8 cellular contexts compared by ENCODE assay signal in the genomic region with DNA sequence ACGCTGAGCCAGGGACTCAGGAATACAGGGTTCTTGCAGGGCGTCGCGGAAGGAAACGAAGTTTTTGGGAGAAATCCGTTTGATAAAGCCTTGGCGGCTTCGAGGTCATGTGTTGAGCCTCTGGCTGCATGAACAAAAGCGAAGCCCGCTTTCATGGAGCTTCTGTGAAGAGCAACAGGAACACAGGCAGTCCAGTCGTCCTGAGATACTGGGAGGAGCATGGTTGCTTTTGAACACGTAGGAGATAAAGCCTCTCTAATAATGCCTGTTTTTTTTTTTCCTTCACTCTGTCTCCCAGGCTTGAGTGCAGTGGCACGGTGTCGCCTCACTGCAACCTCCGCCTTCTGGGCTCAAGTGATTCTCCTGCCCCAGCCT. TPM values are rescaled to one million over a fixed set of nuclear protein-coding genes. Genes with fewer than 3 reads are reported as not detected.
DNase-seq lines count a peak whose midpoint lies in the region; TF ChIP-seq lines count a peak whose summit lies in the region.

No MANE protein-coding gene starts in this region.

- DNase-seq in T-helper 1 cell, result no peak
- no peak for DNase-seq in endodermal cell
- no peak for DNase-seq in nephron progenitor cell
- DNase-seq in GM13976 (ENCODE audit: low spot score), result no peak
- DNase-seq in HPDE6-E6E7 (ENCODE audit: extremely low spot score), result no peak
- no peak for DNase-seq in HCEC 1CT

- 32 to 43% methylated on average over 11 to 15 of the region's 15 CpGs for WGBS in endodermal cell (ENCODE audit: insufficient coverage in 1 of 2, insufficient read length in 1 of 2), 2 experiments

- H3K9me3 Mint-ChIP-seq in T-helper 1 cell treated with Interleukin-12 subunit alpha and Interleukin-12 subunit beta and Interleukin-4 antibody, amounts not matched to agents 30 μg/mL and 1 μg/mL, for 36 hours, result peaks cover 35% of the 10 kb centered on the region
- peaks cover 36% of the 10 kb centered on the region for H3K9me3 Mint-ChIP-seq in endodermal cell
- H3K9me3 Mint-ChIP-seq in nephron progenitor cell, result peaks cover 72% of the 10 kb centered on the region

- H3K9ac ChIP-seq in OCI-LY1 (ENCODE audit: low read length) (peak overlapping the region; percentile 75), endodermal cell (ENCODE audit: extremely low read depth, low read length, poor library complexity, severe bottlenecking) (peak overlapping the region; percentile 72)

- H3K4me1 ChIP-seq in OCI-LY1 (ENCODE audit: insufficient read depth, low read length, severe bottlenecking) (peaks cover 15% of the 10 kb centered on the region), endodermal cell (ENCODE audit: control insufficient read depth, insufficient read depth, low read length) (no peaks in the 10 kb centered on the region)

- peak overlapping the region; percentile 74 for H3K4me3 ChIP-seq in OCI-LY1 (ENCODE audit: low read depth, low read length, poor library complexity, severe bottlenecking)
- H3K4me3 ChIP-seq in endodermal cell (ENCODE audit: low read length), result peak overlapping the region; percentile 81

- peaks cover 30% of the 10 kb centered on the region for H3K36me3 Mint-ChIP-seq in T-helper 1 cell treated with Interleukin-12 subunit alpha and Interleukin-12 subunit beta and Interleukin-4 antibody, amounts not matched to agents 30 μg/mL and 1 μg/mL, for 36 hours (ENCODE audit: low read depth)
- H3K36me3 Mint-ChIP-seq in endodermal cell (ENCODE audit: low read depth), result peaks cover 33% of the 10 kb centered on the region
- peaks cover 48% of the 10 kb centered on the region for H3K36me3 Mint-ChIP-seq in nephron progenitor cell (ENCODE audit: low read depth)

- H3K4me1 Mint-ChIP-seq in T-helper 1 cell treated with Interleukin-12 subunit alpha and Interleukin-12 subunit beta and Interleukin-4 antibody, amounts not matched to agents 30 μg/mL and 1 μg/mL, for 36 hours (ENCODE audit: low read depth), result peaks cover 13% of the 10 kb centered on the region
- H3K4me1 Mint-ChIP-seq in endodermal cell (peaks cover 19% of the 10 kb centered on the region), nephron progenitor cell (peaks cover 25% of the 10 kb centered on the region)

- peak overlapping the region; percentile 93 for H3K4me3 Mint-ChIP-seq in T-helper 1 cell treated with Interleukin-12 subunit alpha and Interleukin-12 subunit beta and Interleukin-4 antibody, amounts not matched to agents 30 μg/mL and 1 μg/mL, for 36 hours
- H3K4me3 Mint-ChIP-seq in endodermal cell (peak overlapping the region; percentile 72), nephron progenitor cell (peak overlapping the region; percentile 92)

- peak overlapping the region; percentile 52 for H3K27ac Mint-ChIP-seq in T-helper 1 cell treated with Interleukin-12 subunit alpha and Interleukin-12 subunit beta and Interleukin-4 antibody, amounts not matched to agents 30 μg/mL and 1 μg/mL, for 36 hours
- H3K27ac Mint-ChIP-seq in endodermal cell (peak overlapping the region; percentile 24), nephron progenitor cell (no peak overlapping the region)

- no peaks in the 10 kb centered on the region for H3K9me2 ChIP-seq in OCI-LY1 (ENCODE audit: low read depth, low read length)

- TF ChIP-seq CTCF in OCI-LY1 (IDR thresholded peaks at IDR 0.05; ENCODE audit: low read length) (no peak), endodermal cell (conservative IDR thresholded peaks at IDR 0.05) (no peak), nephron progenitor cell (IDR thresholded peaks at IDR 0.05) (no peak), GM13976 (IDR thresholded peaks at IDR 0.05; ENCODE audit: borderline replicate concordance, control extremely low read depth, extremely low read depth, insufficient read depth, missing control alignments) (no peak)

- in situ Hi-C loops in GM13976 (cut with MboI; ENCODE audit: low sequenced_read_pairs, unreplicated experiment), result no loop called here

- H3K36me3 ChIP-seq in OCI-LY1 (ENCODE audit: insufficient read depth, low read length) (peaks cover 32% of the 10 kb centered on the region), endodermal cell (ENCODE audit: control insufficient read depth, insufficient read depth, low read length) (peaks cover 27% of the 10 kb centered on the region)

- H3K79me2 ChIP-seq in OCI-LY1 (ENCODE audit: insufficient read depth, low read length), result no peaks in the 10 kb centered on the region

- no peaks in the 10 kb centered on the region for H3F3A ChIP-seq in OCI-LY1 (ENCODE audit: insufficient read depth, low read length)

- peak overlapping the region; percentile 88 for H2AFZ ChIP-seq in OCI-LY1 (ENCODE audit: low read length)

- H3K27ac ChIP-seq in OCI-LY1 (ENCODE audit: low read depth, low read length, poor library complexity, severe bottlenecking), result no peak overlapping the region
- H3K27ac ChIP-seq in endodermal cell (ENCODE audit: low read depth, low read length), result no peak overlapping the region

- peaks cover 6% of the 10 kb centered on the region for H3K27me3 Mint-ChIP-seq in T-helper 1 cell treated with Interleukin-12 subunit alpha and Interleukin-12 subunit beta and Interleukin-4 antibody, amounts not matched to agents 30 μg/mL and 1 μg/mL, for 36 hours (ENCODE audit: low read depth)
- H3K27me3 Mint-ChIP-seq in endodermal cell (ENCODE audit: insufficient read depth) (peaks cover 40% of the 10 kb centered on the region), nephron progenitor cell (ENCODE audit: low read depth, poor library complexity) (peaks cover 6% of the 10 kb centered on the region)

- H3K4me2 ChIP-seq in OCI-LY1 (ENCODE audit: low read length), result peak overlapping the region; percentile 98

- H3K9me3 ChIP-seq in OCI-LY1 (ENCODE audit: low read length) (peaks cover 22% of the 10 kb centered on the region), endodermal cell (ENCODE audit: control insufficient read depth, low read length) (peaks cover 39% of the 10 kb centered on the region)

- H3K27me3 ChIP-seq in OCI-LY1 (ENCODE audit: insufficient read depth, low read length), result peaks cover 6% of the 10 kb centered on the region; the same call in 1 of the 2 replicates
- H3K27me3 ChIP-seq in endodermal cell (ENCODE audit: control insufficient read depth, insufficient read depth, low read length, poor library complexity, severe bottlenecking), result peaks cover 14% of the 10 kb centered on the region

- H4K20me1 ChIP-seq in OCI-LY1 (ENCODE audit: insufficient read depth, low read length), result no peaks in the 10 kb centered on the region

RNA-seq across cellular contexts. Expression of gene ZNF32, which starts 0.5 kb away (rescaled TPM):
- total RNA-seq in endodermal cell, result 10 to 100 TPM; 21.4 to 29.0 TPM
- 45.6 TPM for polyA plus RNA-seq in endodermal cell (2013, experiment 1 of 2)
- 40.1 TPM for polyA plus RNA-seq in endodermal cell (2013, experiment 2 of 2)

RNA-seq across cellular contexts. Expression of gene ZNF485, which starts 42.9 kb away (rescaled TPM):
- total RNA-seq in endodermal cell, result 1 to 10 TPM; 3.6 to 4.3 TPM
- polyA plus RNA-seq in endodermal cell (2013, experiment 1 of 2), result 5.0 TPM
- 4.0 TPM for polyA plus RNA-seq in endodermal cell (2013, experiment 2 of 2)
